7 cellular contexts compared by ENCODE assay signal in the genomic region with DNA sequence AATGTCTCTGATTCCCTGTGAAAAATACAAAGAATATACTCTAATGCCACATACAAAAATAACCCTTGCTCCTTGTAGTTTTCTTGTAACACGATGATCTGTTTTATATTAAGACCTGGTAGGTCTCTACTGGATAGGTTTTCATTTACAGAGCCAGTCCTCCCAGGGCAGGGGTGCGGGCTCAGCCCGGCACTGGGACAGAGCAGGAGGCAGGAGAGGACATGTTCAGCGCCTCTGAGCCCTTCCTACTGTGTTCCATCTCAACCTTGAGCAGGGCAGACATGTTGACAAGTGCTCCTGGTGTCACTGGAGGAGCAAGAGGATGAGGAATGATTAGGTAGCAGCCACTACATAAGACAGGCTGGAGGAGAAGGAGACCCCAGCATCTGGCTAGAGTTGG.
"Had no signal": no experiment of that assay in that cellular context is flagged by ENCODE, and none has a peak within 500 bp of the region (broad histone marks: within the 10 kb centered on the region; RNA-seq: fewer than 3 reads in every experiment).

No MANE protein-coding gene starts in this region.

- DNase-seq: H9, HCEC 1CT, IMR-90 had no signal

- ATAC-seq: GM23338 had no signal

- H3K4me3 ChIP-seq: GM23338 had no signal

- H3K27ac Mint-ChIP-seq: GM23338, H9 had no signal

- FAIRE-seq: H1, H54, HTR-8/SVneo had no signal

- H3K4me3 Mint-ChIP-seq: GM23338, H9 had no signal
